8 cellular contexts compared by ENCODE assay signal in the genomic region with DNA sequence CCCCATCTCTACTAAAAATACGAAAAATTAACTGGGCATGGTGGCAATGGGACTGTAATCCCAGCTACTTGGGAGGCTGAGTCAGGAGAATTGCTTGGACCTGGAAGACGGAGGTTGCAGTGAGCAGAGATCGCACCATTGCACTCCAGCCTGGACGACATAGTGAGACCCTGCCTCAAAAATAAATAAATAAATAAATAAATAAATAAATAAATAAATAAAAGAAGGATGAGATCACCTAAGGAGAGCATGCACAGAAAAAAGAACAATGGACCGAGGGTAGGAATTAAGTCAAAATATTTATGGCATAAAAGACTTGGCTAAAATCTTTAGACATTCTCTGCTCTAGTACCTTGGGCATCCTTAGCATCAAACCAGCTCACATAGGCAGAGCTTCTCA.
"Had no signal": no experiment of that assay in that cellular context is flagged by ENCODE, and none has a peak within 500 bp of the region (broad histone marks: within the 10 kb centered on the region; RNA-seq: fewer than 3 reads in every experiment).

No MANE protein-coding gene starts in this region.

- DNase-seq: GDM1, GF-D8 had no signal

- ATAC-seq: GM12878 had no signal

- H3K4me3 ChIP-seq: GM12878 had no signal

- FAIRE-seq: G401.6, GM12878, GM12891, GM12892, GM18507, GM19239 had no signal
